Comparison of ENCODE assay signal across 1 cellular context in the genomic region with DNA sequence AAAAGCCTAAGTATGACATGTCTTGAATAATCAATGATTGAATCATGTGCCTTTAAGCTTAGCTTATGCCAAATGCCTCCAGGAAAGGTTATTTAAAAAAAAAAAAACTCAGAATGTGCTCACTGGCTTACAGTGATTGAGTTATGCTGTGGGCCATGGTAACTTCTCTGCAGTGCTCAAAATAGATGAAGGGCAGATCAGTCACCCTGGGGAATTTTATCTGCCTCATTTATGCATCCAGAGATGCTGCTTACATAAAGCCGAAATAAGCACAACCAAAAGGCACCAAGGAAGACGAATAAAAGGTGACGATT.
TF ChIP-seq lines count a peak whose summit lies in the region.

No MANE protein-coding gene starts in this region.

TF ChIP-seq in GM23338, 12 proteins besides CTCF, POLR2A, EP300 and RAD21 (continued from another document):
- TF ChIP-seq, protein P1, sequence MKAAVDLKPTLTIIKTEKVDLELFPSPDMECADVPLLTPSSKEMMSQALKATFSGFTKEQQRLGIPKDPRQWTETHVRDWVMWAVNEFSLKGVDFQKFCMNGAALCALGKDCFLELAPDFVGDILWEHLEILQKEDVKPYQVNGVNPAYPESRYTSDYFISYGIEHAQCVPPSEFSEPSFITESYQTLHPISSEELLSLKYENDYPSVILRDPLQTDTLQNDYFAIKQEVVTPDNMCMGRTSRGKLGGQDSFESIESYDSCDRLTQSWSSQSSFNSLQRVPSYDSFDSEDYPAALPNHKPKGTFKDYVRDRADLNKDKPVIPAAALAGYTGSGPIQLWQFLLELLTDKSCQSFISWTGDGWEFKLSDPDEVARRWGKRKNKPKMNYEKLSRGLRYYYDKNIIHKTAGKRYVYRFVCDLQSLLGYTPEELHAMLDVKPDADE (IDR thresholded peaks at IDR 0.05): no peak
- TF ChIP-seq POLR2AphosphoS5 (IDR thresholded peaks at IDR 0.05; ENCODE audit: low read depth) (no peak), CREB1 (CRISPR knock-in tag; IDR thresholded peaks at IDR 0.05; ENCODE audit: low read depth) (no peak), JUNB (IDR thresholded peaks at IDR 0.05; ENCODE audit: unreplicated experiment) (no peak), ZNF331 (CRISPR knock-in tag; IDR thresholded peaks at IDR 0.05; ENCODE audit: low read depth) (no peak), EZH2 (IDR thresholded peaks at IDR 0.05; ENCODE audit: low read depth, unreplicated experiment) (no peak)
- TF ChIP-seq, protein P2, sequence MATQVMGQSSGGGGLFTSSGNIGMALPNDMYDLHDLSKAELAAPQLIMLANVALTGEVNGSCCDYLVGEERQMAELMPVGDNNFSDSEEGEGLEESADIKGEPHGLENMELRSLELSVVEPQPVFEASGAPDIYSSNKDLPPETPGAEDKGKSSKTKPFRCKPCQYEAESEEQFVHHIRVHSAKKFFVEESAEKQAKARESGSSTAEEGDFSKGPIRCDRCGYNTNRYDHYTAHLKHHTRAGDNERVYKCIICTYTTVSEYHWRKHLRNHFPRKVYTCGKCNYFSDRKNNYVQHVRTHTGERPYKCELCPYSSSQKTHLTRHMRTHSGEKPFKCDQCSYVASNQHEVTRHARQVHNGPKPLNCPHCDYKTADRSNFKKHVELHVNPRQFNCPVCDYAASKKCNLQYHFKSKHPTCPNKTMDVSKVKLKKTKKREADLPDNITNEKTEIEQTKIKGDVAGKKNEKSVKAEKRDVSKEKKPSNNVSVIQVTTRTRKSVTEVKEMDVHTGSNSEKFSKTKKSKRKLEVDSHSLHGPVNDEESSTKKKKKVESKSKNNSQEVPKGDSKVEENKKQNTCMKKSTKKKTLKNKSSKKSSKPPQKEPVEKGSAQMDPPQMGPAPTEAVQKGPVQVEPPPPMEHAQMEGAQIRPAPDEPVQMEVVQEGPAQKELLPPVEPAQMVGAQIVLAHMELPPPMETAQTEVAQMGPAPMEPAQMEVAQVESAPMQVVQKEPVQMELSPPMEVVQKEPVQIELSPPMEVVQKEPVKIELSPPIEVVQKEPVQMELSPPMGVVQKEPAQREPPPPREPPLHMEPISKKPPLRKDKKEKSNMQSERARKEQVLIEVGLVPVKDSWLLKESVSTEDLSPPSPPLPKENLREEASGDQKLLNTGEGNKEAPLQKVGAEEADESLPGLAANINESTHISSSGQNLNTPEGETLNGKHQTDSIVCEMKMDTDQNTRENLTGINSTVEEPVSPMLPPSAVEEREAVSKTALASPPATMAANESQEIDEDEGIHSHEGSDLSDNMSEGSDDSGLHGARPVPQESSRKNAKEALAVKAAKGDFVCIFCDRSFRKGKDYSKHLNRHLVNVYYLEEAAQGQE (IDR thresholded peaks at IDR 0.05; ENCODE audit: unreplicated experiment): no peak
TF ChIP-seq in GM23338: peak in this region for 0.
